In the genomic region with DNA sequence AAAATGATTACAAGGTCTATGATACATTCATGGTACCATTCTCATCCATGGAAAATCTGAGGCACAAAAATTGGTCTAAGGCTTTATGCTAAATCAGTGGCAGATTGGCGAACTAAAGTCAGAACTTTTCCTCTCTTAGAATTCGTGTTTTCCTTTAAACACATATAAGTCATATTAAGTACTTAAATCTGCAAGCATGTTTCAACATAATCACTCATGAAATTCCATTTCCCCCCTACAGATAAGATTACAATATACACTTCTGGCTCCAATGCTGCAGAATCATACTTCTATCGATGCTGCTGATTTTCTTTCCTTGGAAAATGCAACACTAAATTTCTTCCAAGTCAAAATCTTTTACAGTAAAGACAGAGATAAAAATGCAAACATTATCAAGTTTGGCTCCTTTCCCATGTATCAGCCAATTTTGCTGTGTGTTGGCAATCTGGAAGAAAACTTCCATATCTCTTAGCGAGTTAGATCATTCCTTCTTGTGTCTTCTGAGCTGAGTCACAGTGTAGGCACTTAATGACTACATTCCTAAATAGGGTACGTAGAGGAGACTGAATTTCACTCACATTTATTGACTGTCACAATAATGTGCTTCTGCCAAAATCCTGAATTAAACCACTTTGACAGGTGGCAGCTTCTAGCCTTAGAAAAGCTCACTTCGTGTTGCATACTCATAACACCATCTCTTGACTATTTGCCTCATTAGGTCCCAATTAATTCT, we compare ENCODE assay signal across 11 cellular contexts.
DNase-seq lines count a peak whose midpoint lies in the region; ATAC-seq and TF ChIP-seq lines count a peak whose summit lies in the region.
"Had no signal": no experiment of that assay in that cellular context is flagged by ENCODE, and none has a peak within 500 bp of the region (broad histone marks: within the 10 kb centered on the region; RNA-seq: fewer than 3 reads in every experiment).

No MANE protein-coding gene starts in this region.

- ATAC-seq in heart left ventricle (peak in 3 of 4 donors; percentile 45 to 81 (median 52)), Right ventricle myocardium inferior (no peak), left colon (no peak)

- H3K9me3 ChIP-seq in heart left ventricle (no peaks in the 10 kb centered on the region), adipocyte (ENCODE audit: control insufficient read depth, low read length) (no peaks in the 10 kb centered on the region), hepatocyte (ENCODE audit: low read depth) (no peaks in the 10 kb centered on the region), tibial artery (no peaks in the 10 kb centered on the region)
- H3K9me3 ChIP-seq: adrenal gland, neutrophil had no signal

- H3K27ac ChIP-seq in heart left ventricle (peak overlapping the region in 1 of 12 donors; percentile 19), hepatocyte (peak overlapping the region; percentile 76), tibial artery (peak overlapping the region; percentile 18 to 33)
- H3K27ac ChIP-seq: adrenal gland, neutrophil had no signal

- intact Hi-C loops in heart left ventricle (cut with DNase I): no loop called here
- intact Hi-C loops in Right ventricle myocardium inferior (cut with DNase I): no loop called here
- intact Hi-C loops in tibial artery (cut with DNase I; ENCODE audit: low total_unique reads): no loop called here
- intact Hi-C loops in left colon (cut with DNase I, micrococcal nuclease): no loop called here

- no peak overlapping the region for H3K9ac ChIP-seq in adipocyte (ENCODE audit: low read length)

- no peaks in the 10 kb centered on the region for H4K20me1 ChIP-seq in hepatocyte (ENCODE audit: insufficient read depth, poor library complexity, severe bottlenecking)

- no peak overlapping the region for H3K4me3 ChIP-seq in heart left ventricle
- H3K4me3 ChIP-seq in adipocyte (ENCODE audit: low read length): no peak overlapping the region
- no peak overlapping the region for H3K4me3 ChIP-seq in hepatocyte
- no peak overlapping the region for H3K4me3 ChIP-seq in tibial artery
- H3K4me3 ChIP-seq: adrenal gland had no signal

- H3K79me2 ChIP-seq in hepatocyte: no peaks in the 10 kb centered on the region

- DNase-seq in heart left ventricle (no peak), Right ventricle myocardium inferior (ENCODE audit: missing footprints) (no peak), adipocyte (ENCODE audit: low read depth) (peak; percentile 85), hepatocyte (ENCODE audit: low spot score) (peak; percentile 30), tibial artery (no peak), NCI-H2107 (lab: John Stamatoyannopoulos, UW) (no peak), NCI-H1092 treated with DMSO at 0.1 percent for 48 hours (lab: John Stamatoyannopoulos, UW) (no peak), left colon (no peak)
- DNase-seq: adrenal gland, RPMI8226 had no signal

- H2AFZ ChIP-seq in hepatocyte: no peak overlapping the region

- peaks cover 0 to 14% (median 0%) of the 10 kb centered on the region in 12 donors for H3K4me1 ChIP-seq in heart left ventricle
- peaks cover 37% of the 10 kb centered on the region for H3K4me1 ChIP-seq in adipocyte (ENCODE audit: control insufficient read depth, insufficient read depth, low read length)
- peaks cover 22% of the 10 kb centered on the region for H3K4me1 ChIP-seq in hepatocyte (ENCODE audit: insufficient read depth)
- peaks cover 0 to 17% (median 16%) of the 10 kb centered on the region in 4 donors for H3K4me1 ChIP-seq in tibial artery

- TF ChIP-seq CTCF in heart left ventricle (IDR thresholded peaks at IDR 0.05) (no peak), hepatocyte (IDR thresholded peaks at IDR 0.05; ENCODE audit: poor library complexity) (no peak), tibial artery (IDR thresholded peaks at IDR 0.05) (no peak)

- no peaks in the 10 kb centered on the region for H3K9me2 ChIP-seq in hepatocyte (replicated peaks; ENCODE audit: insufficient read depth)

- TF ChIP-seq POLR2A in heart left ventricle (IDR thresholded peaks at IDR 0.05): no peak

- WGBS in heart left ventricle, 4 donors: 62 to 78% (median 66%) methylated on average over 6 of the region's 6 CpGs
- 64% methylated on average over 6 of the region's 6 CpGs for WGBS in hepatocyte (ENCODE audit: low lambda C conversion rate, missing lambda C conversion rate)

- no peaks in the 10 kb centered on the region for H3K27me3 ChIP-seq in heart left ventricle
- H3K27me3 ChIP-seq in adipocyte (replicated peaks; ENCODE audit: control insufficient read depth, insufficient read depth, low read length): no peaks in the 10 kb centered on the region
- no peaks in the 10 kb centered on the region for H3K27me3 ChIP-seq in hepatocyte
- H3K27me3 ChIP-seq in tibial artery: no peaks in the 10 kb centered on the region
- H3K27me3 ChIP-seq: adrenal gland, neutrophil had no signal

- peak overlapping the region; percentile 57 for H3K4me2 ChIP-seq in hepatocyte

- no peaks in the 10 kb centered on the region for H3K36me3 ChIP-seq in heart left ventricle
- no peaks in the 10 kb centered on the region for H3K36me3 ChIP-seq in adipocyte (ENCODE audit: control insufficient read depth, insufficient read depth, low read length, severe bottlenecking)
- no peaks in the 10 kb centered on the region for H3K36me3 ChIP-seq in hepatocyte (replicated peaks; ENCODE audit: insufficient read depth, low read depth)
- peaks cover 0 to 4% (median 0%) of the 10 kb centered on the region in 3 donors for H3K36me3 ChIP-seq in tibial artery
- H3K36me3 ChIP-seq: adrenal gland, neutrophil had no signal

Comparison
In these comparisons a context has a peak if more than half of its experiments do, and no peak if none do; other contexts are left out.
1. ATAC-seq: peak in heart left ventricle (3 of 4); none in Right ventricle myocardium inferior (single experiment) and left colon (single experiment).
2. DNase-seq: peak in adipocyte (single experiment) and hepatocyte (single experiment); none in heart left ventricle (0 of 5), Right ventricle myocardium inferior (single experiment), tibial artery (0 of 2), NCI-H2107 (single experiment), NCI-H1092 treated with DMSO at 0.1 percent for 48 hours (single experiment) and left colon (0 of 2).